Comparison of ENCODE assay signal across 2 cellular contexts in the genomic region with DNA sequence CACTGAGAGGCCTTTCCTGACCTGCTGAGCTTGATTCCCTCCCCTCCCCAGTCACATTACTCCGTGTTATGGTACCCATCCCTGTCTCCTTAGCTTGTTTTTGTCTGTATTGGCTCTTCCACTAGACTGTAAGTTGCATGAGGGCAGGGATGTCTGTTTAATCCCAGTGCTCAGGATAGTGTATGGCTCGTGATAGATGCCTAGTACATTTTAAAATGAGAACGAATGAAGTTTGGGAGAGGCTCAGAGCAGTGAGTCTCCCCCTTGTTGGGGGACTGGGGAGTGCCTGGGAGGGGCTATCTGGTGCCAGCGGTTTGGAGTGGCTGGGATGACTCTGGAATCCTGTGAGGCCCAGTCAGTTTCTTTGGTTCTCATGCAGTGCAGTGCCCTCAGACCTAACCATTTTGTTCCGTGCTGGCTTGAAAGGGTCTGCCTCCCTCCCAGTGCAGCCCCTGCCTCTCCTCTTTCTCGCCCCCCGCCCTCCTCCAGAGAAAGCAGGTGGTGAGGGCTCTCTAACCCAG.
TF ChIP-seq lines count a peak whose summit lies in the region.

No MANE protein-coding gene starts in this region.

TF ChIP-seq in A549, 52 proteins besides CTCF, POLR2A, EP300 and RAD21 (continues in another document):
- TF ChIP-seq HOXA7 (CRISPR knock-in tag; IDR thresholded peaks at IDR 0.05) (peak; percentile 32; the same call in 1 of the 2 replicates), HEYL (CRISPR knock-in tag; IDR thresholded peaks at IDR 0.05) (no peak; the same call in 1 of the 2 replicates), GATA3 (IDR thresholded peaks at IDR 0.05; ENCODE audit: borderline replicate concordance) (no peak), HDAC2 (IDR thresholded peaks at IDR 0.05) (no peak), JUNB (IDR thresholded peaks at IDR 0.05) (no peak), RCOR1 (IDR thresholded peaks at IDR 0.05; ENCODE audit: low read depth, low read length) (no peak), BHLHE40 (IDR thresholded peaks at IDR 0.05; ENCODE audit: low read depth, low read length) (no peak), CHD4 (IDR thresholded peaks at IDR 0.05; ENCODE audit: borderline replicate concordance) (no peak), NFE2L2 (conservative IDR thresholded peaks at IDR 0.05; ENCODE audit: low read length) (no peak), HOXB13 (CRISPR knock-in tag; IDR thresholded peaks at IDR 0.05; ENCODE audit: low read depth) (peak; percentile 77), PHF8 (IDR thresholded peaks at IDR 0.05; ENCODE audit: borderline replicate concordance, low read depth) (no peak), FOSL2 (IDR thresholded peaks at IDR 0.05) (no peak), FOSL2 (CRISPR knock-in tag; IDR thresholded peaks at IDR 0.05) (no peak), RNF2 (IDR thresholded peaks at IDR 0.05; ENCODE audit: borderline replicate concordance, low read depth) (no peak), ESRRA (IDR thresholded peaks at IDR 0.05; ENCODE audit: borderline replicate concordance, low read length) (no peak), NR3C1 (IDR thresholded peaks at IDR 0.05) (no peak), MAFK (IDR thresholded peaks at IDR 0.05; ENCODE audit: partially characterized antibody) (no peak), FOXS1 (CRISPR knock-in tag; IDR thresholded peaks at IDR 0.05) (peak; percentile 73), ZFP36 (IDR thresholded peaks at IDR 0.05; ENCODE audit: borderline replicate concordance, partially characterized antibody) (no peak), ZNF302 (CRISPR knock-in tag; IDR thresholded peaks at IDR 0.05) (no peak), MYC (IDR thresholded peaks at IDR 0.05; ENCODE audit: borderline replicate concordance, low read length) (no peak; the same call in 1 of the 2 replicates), NPAS2 (CRISPR knock-in tag; IDR thresholded peaks at IDR 0.05; ENCODE audit: borderline replicate concordance) (0 out of 2 replicates have a peak, but pooled peaks have one; percentile 40), KDM5A (IDR thresholded peaks at IDR 0.05) (no peak), CBX2 (IDR thresholded peaks at IDR 0.05; ENCODE audit: borderline replicate concordance, low read depth) (no peak), CEBPB (IDR thresholded peaks at IDR 0.05) (no peak), RARB (CRISPR knock-in tag; IDR thresholded peaks at IDR 0.05) (peak; percentile 71; the same call in 1 of the 2 replicates)
- TF ChIP-seq, protein P1, sequence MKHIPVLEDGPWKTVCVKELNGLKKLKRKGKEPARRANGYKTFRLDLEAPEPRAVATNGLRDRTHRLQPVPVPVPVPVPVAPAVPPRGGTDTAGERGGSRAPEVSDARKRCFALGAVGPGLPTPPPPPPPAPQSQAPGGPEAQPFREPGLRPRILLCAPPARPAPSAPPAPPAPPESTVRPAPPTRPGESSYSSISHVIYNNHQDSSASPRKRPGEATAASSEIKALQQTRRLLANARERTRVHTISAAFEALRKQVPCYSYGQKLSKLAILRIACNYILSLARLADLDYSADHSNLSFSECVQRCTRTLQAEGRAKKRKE (CRISPR knock-in tag; IDR thresholded peaks at IDR 0.05; ENCODE audit: low read depth): peak; percentile 15; the same call in 1 of the 2 replicates
- TF ChIP-seq, protein P2, sequence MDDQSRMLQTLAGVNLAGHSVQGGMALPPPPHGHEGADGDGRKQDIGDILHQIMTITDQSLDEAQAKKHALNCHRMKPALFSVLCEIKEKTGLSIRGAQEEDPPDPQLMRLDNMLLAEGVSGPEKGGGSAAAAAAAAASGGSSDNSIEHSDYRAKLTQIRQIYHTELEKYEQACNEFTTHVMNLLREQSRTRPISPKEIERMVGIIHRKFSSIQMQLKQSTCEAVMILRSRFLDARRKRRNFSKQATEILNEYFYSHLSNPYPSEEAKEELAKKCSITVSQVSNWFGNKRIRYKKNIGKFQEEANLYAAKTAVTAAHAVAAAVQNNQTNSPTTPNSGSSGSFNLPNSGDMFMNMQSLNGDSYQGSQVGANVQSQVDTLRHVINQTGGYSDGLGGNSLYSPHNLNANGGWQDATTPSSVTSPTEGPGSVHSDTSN (IDR thresholded peaks at IDR 0.05): no peak; the same call in 1 of the 2 replicates
- TF ChIP-seq, protein P3, sequence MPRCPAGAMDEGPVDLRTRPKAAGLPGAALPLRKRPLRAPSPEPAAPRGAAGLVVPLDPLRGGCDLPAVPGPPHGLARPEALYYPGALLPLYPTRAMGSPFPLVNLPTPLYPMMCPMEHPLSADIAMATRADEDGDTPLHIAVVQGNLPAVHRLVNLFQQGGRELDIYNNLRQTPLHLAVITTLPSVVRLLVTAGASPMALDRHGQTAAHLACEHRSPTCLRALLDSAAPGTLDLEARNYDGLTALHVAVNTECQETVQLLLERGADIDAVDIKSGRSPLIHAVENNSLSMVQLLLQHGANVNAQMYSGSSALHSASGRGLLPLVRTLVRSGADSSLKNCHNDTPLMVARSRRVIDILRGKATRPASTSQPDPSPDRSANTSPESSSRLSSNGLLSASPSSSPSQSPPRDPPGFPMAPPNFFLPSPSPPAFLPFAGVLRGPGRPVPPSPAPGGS (IDR thresholded peaks at IDR 0.05): no peak
- TF ChIP-seq, protein P4, sequence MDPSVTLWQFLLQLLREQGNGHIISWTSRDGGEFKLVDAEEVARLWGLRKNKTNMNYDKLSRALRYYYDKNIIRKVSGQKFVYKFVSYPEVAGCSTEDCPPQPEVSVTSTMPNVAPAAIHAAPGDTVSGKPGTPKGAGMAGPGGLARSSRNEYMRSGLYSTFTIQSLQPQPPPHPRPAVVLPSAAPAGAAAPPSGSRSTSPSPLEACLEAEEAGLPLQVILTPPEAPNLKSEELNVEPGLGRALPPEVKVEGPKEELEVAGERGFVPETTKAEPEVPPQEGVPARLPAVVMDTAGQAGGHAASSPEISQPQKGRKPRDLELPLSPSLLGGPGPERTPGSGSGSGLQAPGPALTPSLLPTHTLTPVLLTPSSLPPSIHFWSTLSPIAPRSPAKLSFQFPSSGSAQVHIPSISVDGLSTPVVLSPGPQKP (IDR thresholded peaks at IDR 0.05; ENCODE audit: low read depth, low read length): no peak
- TF ChIP-seq, protein P5, sequence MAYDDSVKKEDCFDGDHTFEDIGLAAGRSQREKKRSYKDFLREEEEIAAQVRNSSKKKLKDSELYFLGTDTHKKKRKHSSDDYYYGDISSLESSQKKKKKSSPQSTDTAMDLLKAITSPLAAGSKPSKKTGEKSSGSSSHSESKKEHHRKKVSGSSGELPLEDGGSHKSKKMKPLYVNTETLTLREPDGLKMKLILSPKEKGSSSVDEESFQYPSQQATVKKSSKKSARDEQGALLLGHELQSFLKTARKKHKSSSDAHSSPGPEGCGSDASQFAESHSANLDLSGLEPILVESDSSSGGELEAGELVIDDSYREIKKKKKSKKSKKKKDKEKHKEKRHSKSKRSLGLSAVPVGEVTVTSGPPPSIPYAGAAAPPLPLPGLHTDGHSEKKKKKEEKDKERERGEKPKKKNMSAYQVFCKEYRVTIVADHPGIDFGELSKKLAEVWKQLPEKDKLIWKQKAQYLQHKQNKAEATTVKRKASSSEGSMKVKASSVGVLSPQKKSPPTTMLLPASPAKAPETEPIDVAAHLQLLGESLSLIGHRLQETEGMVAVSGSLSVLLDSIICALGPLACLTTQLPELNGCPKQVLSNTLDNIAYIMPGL (CRISPR knock-in tag; IDR thresholded peaks at IDR 0.05; ENCODE audit: borderline replicate concordance): 0 out of 2 replicates have a peak, but pooled peaks have one; percentile 45
- TF ChIP-seq, protein P6, sequence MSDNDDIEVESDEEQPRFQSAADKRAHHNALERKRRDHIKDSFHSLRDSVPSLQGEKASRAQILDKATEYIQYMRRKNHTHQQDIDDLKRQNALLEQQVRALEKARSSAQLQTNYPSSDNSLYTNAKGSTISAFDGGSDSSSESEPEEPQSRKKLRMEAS (IDR thresholded peaks at IDR 0.05): no peak

TF ChIP-seq in H1, 55 proteins besides CTCF, POLR2A, EP300 and RAD21:
- TF ChIP-seq TCF12 (IDR thresholded peaks at IDR 0.05; ENCODE audit: low read depth, low read length) (peak; percentile 64; the same call in 1 of the 2 replicates), CBX8 (IDR thresholded peaks at IDR 0.05; ENCODE audit: borderline replicate concordance, low read depth, low read length) (no peak), TEAD4 (IDR thresholded peaks at IDR 0.05; ENCODE audit: low read depth, low read length) (no peak), HDAC6 (IDR thresholded peaks at IDR 0.05; ENCODE audit: low read depth, low read length) (no peak), TAF1 (IDR thresholded peaks at IDR 0.05; ENCODE audit: low read depth, low read length) (0 out of 2 replicates have a peak, but pooled peaks have one; percentile 25), SP4 (IDR thresholded peaks at IDR 0.05; ENCODE audit: low read length) (no peak), SIRT6 (IDR thresholded peaks at IDR 0.05; ENCODE audit: low read length) (no peak), RNF2 (IDR thresholded peaks at IDR 0.05; ENCODE audit: borderline replicate concordance, low read depth, low read length, missing control alignments, poor library complexity, severe bottlenecking) (no peak), BACH1 (IDR thresholded peaks at IDR 0.05; ENCODE audit: low read length) (no peak), FOSL1 (IDR thresholded peaks at IDR 0.05; ENCODE audit: insufficient read depth, low read depth, low read length) (no peak)
- TF ChIP-seq, protein P7, sequence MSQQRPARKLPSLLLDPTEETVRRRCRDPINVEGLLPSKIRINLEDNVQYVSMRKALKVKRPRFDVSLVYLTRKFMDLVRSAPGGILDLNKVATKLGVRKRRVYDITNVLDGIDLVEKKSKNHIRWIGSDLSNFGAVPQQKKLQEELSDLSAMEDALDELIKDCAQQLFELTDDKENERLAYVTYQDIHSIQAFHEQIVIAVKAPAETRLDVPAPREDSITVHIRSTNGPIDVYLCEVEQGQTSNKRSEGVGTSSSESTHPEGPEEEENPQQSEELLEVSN (IDR thresholded peaks at IDR 0.05): no peak; the same call in 1 of the 2 replicates
